ENCODE assay signal across 23 cellular contexts in the genomic region with DNA sequence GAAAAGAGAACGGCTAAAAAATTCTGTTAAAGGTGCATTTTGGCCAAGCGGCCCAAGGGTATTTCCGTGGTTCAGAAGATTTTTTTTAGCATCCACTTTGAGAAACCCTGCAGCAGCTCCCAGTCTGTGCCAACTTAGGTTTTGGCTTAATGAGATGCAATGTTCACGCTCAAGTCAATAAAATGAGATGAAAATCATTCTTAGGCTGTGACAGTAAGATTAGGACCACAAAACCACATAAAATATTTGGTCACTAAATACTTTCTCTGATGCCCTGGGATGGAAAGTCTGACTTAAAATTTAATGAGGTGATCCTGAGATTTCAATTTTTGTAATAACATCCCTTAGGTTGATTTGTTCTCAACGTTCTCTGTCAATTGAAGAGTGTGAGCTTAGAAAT.
"Had no signal": no experiment of that assay in that cellular context is flagged by ENCODE, and none has a peak within 500 bp of the region (broad histone marks: within the 10 kb centered on the region; RNA-seq: fewer than 3 reads in every experiment).

No MANE protein-coding gene starts in this region.

- DNase-seq: dorsolateral prefrontal cortex; effector CD4-positive, alpha-beta T cell; endodermal cell; foreskin fibroblast; gastrocnemius medialis; head of caudate nucleus; left ventricle myocardium superior; lower lobe of right lung; naive thymus-derived CD8-positive, alpha-beta T cell; occipital lobe; pancreas; right lobe of liver; stimulated activated CD4-positive, alpha-beta T cell treated with anti-CD3 and anti-CD28 coated beads, Interleukin-2, amount 100 ng/mL, for 24 hours; stimulated activated CD4-positive, alpha-beta T cell treated with anti-CD3 and anti-CD28 coated beads, Interleukin-4, amount 100 ng/mL, for 24 hours; stimulated activated naive CD4-positive, alpha-beta T cell treated with Interleukin-2 at 50 U/mL for 16 hours; stomach; tibial artery had no signal

- H3K9me3 Mint-ChIP-seq: endodermal cell; naive thymus-derived CD8-positive, alpha-beta T cell; stimulated activated effector memory CD8-positive, alpha-beta T cell treated with anti-CD3 and anti-CD28 coated beads, Interleukin-12 subunit alpha, Interleukin-12 subunit beta, amount 100 ng/mL, for 72 hours; type B pancreatic cell had no signal

- H3K27ac ChIP-seq: dorsolateral prefrontal cortex, epithelial cell of prostate, gastrocnemius medialis, lower lobe of right lung, pancreas, right lobe of liver, stomach, tibial artery had no signal

- H3K27ac Mint-ChIP-seq: endodermal cell; naive thymus-derived CD8-positive, alpha-beta T cell; stimulated activated effector memory CD8-positive, alpha-beta T cell treated with anti-CD3 and anti-CD28 coated beads, Interleukin-12 subunit alpha, Interleukin-12 subunit beta, amount 100 ng/mL, for 72 hours; type B pancreatic cell had no signal

- H3K36me3 ChIP-seq: gastrocnemius medialis, lower lobe of right lung, pancreas, right lobe of liver, stomach, tibial artery had no signal

- H3K4me3 Mint-ChIP-seq: endodermal cell; naive thymus-derived CD8-positive, alpha-beta T cell; stimulated activated effector memory CD8-positive, alpha-beta T cell treated with anti-CD3 and anti-CD28 coated beads, Interleukin-12 subunit alpha, Interleukin-12 subunit beta, amount 100 ng/mL, for 72 hours; type B pancreatic cell had no signal

- H3K4me3 ChIP-seq: dorsolateral prefrontal cortex, gastrocnemius medialis, lower lobe of right lung, pancreas, right lobe of liver, stomach, tibial artery had no signal

- H3K27me3 ChIP-seq: dorsolateral prefrontal cortex, gastrocnemius medialis, pancreas, right lobe of liver, stomach, tibial artery had no signal

- H3K4me1 Mint-ChIP-seq: stimulated activated effector memory CD8-positive, alpha-beta T cell treated with anti-CD3 and anti-CD28 coated beads, Interleukin-12 subunit alpha, Interleukin-12 subunit beta, amount 100 ng/mL, for 72 hours had no signal

- H3K4me1 ChIP-seq: gastrocnemius medialis, lower lobe of right lung, pancreas, right lobe of liver had no signal

- H3K9me3 ChIP-seq: gastrocnemius medialis, lower lobe of right lung, pancreas, right lobe of liver, stomach, tibial artery had no signal

- ATAC-seq: esophagus mucosa; gastrocnemius medialis; left ventricle myocardium superior; lower lobe of right lung; naive thymus-derived CD8-positive, alpha-beta T cell; pancreas; right lobe of liver; stimulated activated effector memory CD8-positive, alpha-beta T cell treated with anti-CD3 and anti-CD28 coated beads, Interleukin-12 subunit alpha, Interleukin-12 subunit beta, amount 100 ng/mL, for 72 hours had no signal

- H3K36me3 Mint-ChIP-seq: naive thymus-derived CD8-positive, alpha-beta T cell; stimulated activated effector memory CD8-positive, alpha-beta T cell treated with anti-CD3 and anti-CD28 coated beads, Interleukin-12 subunit alpha, Interleukin-12 subunit beta, amount 100 ng/mL, for 72 hours; type B pancreatic cell had no signal

- FAIRE-seq: colon, keratinocyte, pancreas had no signal
